1 cellular context compared by ENCODE assay signal in genomic region chrX:40179333-40179732, GRCh38.
TF ChIP-seq lines count a peak whose summit lies in the region.

No MANE protein-coding gene starts in this region.

TF ChIP-seq in H1, 55 proteins besides CTCF, POLR2A, EP300 and RAD21 (continued from another document):
- TF ChIP-seq CHD7 (IDR thresholded peaks at IDR 0.05; ENCODE audit: insufficient replicate concordance, low read length) (no peak), RBBP5 (IDR thresholded peaks at IDR 0.05; ENCODE audit: borderline replicate concordance, low read depth, low read length) (no peak), SIRT6 (IDR thresholded peaks at IDR 0.05; ENCODE audit: low read length) (no peak), ATF3 (IDR thresholded peaks at IDR 0.05; ENCODE audit: insufficient read depth, low read depth, low read length) (no peak), ASH2L (IDR thresholded peaks at IDR 0.05; ENCODE audit: low read length) (no peak)
